8 cellular contexts compared by ENCODE assay signal in the genomic region with DNA sequence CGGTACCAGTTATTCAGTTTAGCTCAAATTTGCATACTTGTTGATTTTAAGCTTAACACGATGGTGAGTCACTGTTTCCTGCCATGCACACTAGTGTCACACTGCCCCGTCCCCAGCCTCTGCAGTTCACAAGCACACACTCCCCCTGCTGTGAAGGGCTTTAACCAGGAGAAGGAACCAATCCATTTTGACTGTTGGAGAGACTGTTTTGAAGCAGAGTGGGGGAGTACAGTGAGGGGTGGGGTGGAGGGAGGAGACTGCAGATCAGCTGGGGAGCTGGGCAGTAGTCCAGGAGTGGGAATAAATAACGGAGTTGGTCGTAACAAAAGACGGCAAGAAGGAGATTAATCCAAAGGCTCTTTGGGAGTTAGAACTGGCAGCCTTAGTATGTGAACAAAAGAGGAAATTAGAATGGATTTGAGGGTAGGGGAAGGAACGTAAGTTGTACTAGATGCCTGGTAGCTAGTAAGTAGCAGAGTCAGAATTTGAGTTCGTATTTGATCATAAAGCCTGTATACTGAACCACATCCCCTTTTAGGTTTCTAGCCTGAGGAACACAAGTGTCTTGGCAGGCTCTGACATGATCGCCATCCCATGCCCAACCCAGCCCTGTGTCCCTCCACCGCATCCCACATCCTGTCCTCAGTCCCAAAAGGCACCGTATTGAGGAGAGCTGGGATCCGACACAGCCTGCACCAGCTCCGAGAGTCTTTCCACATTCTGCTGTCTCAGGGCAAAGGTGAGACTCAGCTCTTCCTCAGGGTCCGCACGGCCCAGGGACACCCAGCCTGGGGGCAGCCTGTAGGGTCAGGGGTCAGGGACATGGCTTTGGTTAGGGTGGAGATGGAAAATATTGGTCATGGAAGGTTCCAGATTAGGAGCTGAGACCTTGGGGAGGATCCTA. TPM values are rescaled to one million over a fixed set of nuclear protein-coding genes. Genes with fewer than 3 reads are reported as not detected.
DNase-seq lines count a peak whose midpoint lies in the region; ATAC-seq and TF ChIP-seq lines count a peak whose summit lies in the region.

No MANE protein-coding gene starts in this region.

- TF ChIP-seq EP300 in transverse colon (IDR thresholded peaks at IDR 0.05; ENCODE audit: low read depth): no peak

- peak; percentile 40 for TF ChIP-seq POLR2A in transverse colon (IDR thresholded peaks at IDR 0.05)

- H3K27ac ChIP-seq in transverse colon: peak overlapping the region; percentile 88 to 91 (median 91)

- in situ Hi-C loops in transverse colon (cut with MboI; ENCODE audit: low pct_ligation_motif_present in 1 of 4, low pct_unique_long_range_greater_than_20kb in 1 of 4, low sequenced_read_pairs in 3 of 4): loop anchor here in 1 of 4 donors (5.0 kb wide), 1 partner anchor 64 kb away; a partner anchor contains a TSS

- H3K4me1 ChIP-seq in neuron (ENCODE audit: insufficient read depth, low read length) (peaks cover 13% of the 10 kb centered on the region), transverse colon (peaks cover 4 to 30% (median 20%) of the 10 kb centered on the region in 4 donors)

- DNase-seq in NCI-H748 (lab: John Stamatoyannopoulos, UW; ENCODE audit: unreplicated experiment) (peak; percentile 18), NCI-H748 treated with DMSO at 0.1 percent for 48 hours (lab: John Stamatoyannopoulos, UW) (no peak), NOMO-1 treated with dmso at 0.1 percent for 144 hours (lab: John Stamatoyannopoulos, UW; ENCODE audit: unreplicated experiment) (peak; percentile 66), fibroblast of mammary gland (ENCODE audit: low read depth) (peak; percentile 70), transverse colon (peak; percentile 49)
- peak; percentile 59 to 61 for DNase-seq in activated T-cell treated with anti-CD3 and anti-CD28 coated beads, Interleukin-2, amount 50 U/mL, for 48 hours

- 7 to 22% methylated on average over 7 to 15 of the region's 15 CpGs for WGBS in transverse colon (ENCODE audit: low coverage in 1 of 2), 2 donors

- H2AFZ ChIP-seq in neuron (ENCODE audit: low read depth, low read length): peak overlapping the region; percentile 30

- TF ChIP-seq CTCF in fibroblast of mammary gland (conservative IDR thresholded peaks at IDR 0.05; ENCODE audit: control insufficient read depth, insufficient read depth, low read depth, low read length): no peak
- TF ChIP-seq CTCF in transverse colon (IDR thresholded peaks at IDR 0.05): no peak

- intact Hi-C loops in transverse colon (cut with DNase I; ENCODE audit: low total_unique reads): no loop called here

- H3K27me3 ChIP-seq in neuron (ENCODE audit: insufficient read depth, low read length): no peaks in the 10 kb centered on the region
- no peaks in the 10 kb centered on the region for H3K27me3 ChIP-seq in transverse colon

- peak overlapping the region; percentile 96 for H3K4me3 ChIP-seq in fibroblast of mammary gland (ENCODE audit: control insufficient read depth, low read depth, low read length)
- peak overlapping the region; percentile 73 for H3K4me3 ChIP-seq in neuron (ENCODE audit: low read length)
- H3K4me3 ChIP-seq in transverse colon: peak overlapping the region; percentile 48 to 93 (median 65)

- ATAC-seq in HG02642 (IDR thresholded peaks at IDR 0.05; ENCODE audit: poor library complexity, unreplicated experiment): no peak

- H3K9me3 ChIP-seq in neuron (ENCODE audit: low read length) (no peaks in the 10 kb centered on the region), transverse colon (no peaks in the 10 kb centered on the region)

- H3K36me3 ChIP-seq in neuron (ENCODE audit: insufficient read depth, low read length) (peaks cover 21% of the 10 kb centered on the region), transverse colon (no peaks in the 10 kb centered on the region)

RNA-seq across cellular contexts. Expression of a gene that starts 0.9 kb away (rescaled TPM):
- total RNA-seq in transverse colon: 100 to 1,000 TPM in 1 of 4 donors, 10 to 100 TPM in 3; 64.0 to 114 (median 74.0) TPM

RNA-seq across cellular contexts. Expression of a gene that starts 6.4 kb away (rescaled TPM):
- total RNA-seq in transverse colon: 100 to 1,000 TPM in 1 of 4 donors, 10 to 100 TPM in 3; 35.7 to 114 (median 53.8) TPM

RNA-seq across cellular contexts. Expression of a gene that starts 14.8 kb away (rescaled TPM):
- total RNA-seq in transverse colon: 100 to 1,000 TPM; 159 to 211 (median 169) TPM

RNA-seq across cellular contexts. Expression of a gene that starts 15.0 kb away (rescaled TPM):
- total RNA-seq in transverse colon: 100 to 1,000 TPM in 1 of 4 donors, 10 to 100 TPM in 2, 1 to 10 TPM in 1; 9.7 to 145 (median 48.2) TPM

RNA-seq across cellular contexts. Expression of a gene that starts 37.2 kb away (rescaled TPM):
- 10 to 100 TPM in 3 of 4 donors, 1 to 10 TPM in 1; 5.5 to 17.7 (median 14.0) TPM for total RNA-seq in transverse colon
